ENCODE assay signal across 33 cellular contexts in genomic region chr21:35481005-35481404, GRCh38.
"Had no signal": no experiment of that assay in that cellular context is flagged by ENCODE, and none has a peak within 500 bp of the region (broad histone marks: within the 10 kb centered on the region; RNA-seq: fewer than 3 reads in every experiment).

No MANE protein-coding gene starts in this region.

- H3K9me3 ChIP-seq: adrenal gland had no signal

- H3K36me3 Mint-ChIP-seq: brain had no signal

- H3K27me3 ChIP-seq: adrenal gland had no signal

- H3K4me1 ChIP-seq: adrenal gland had no signal

- H3K36me3 ChIP-seq: adrenal gland had no signal

- H3K27ac ChIP-seq: adrenal gland, coronary artery, dorsolateral prefrontal cortex had no signal

- H3K27me3 Mint-ChIP-seq: activated naive CD4-positive, alpha-beta T cell treated with anti-CD3 and anti-CD28 coated beads, Interleukin-2, amount 50 U/mL, for 24 hours; activated naive CD8-positive, alpha-beta T cell treated with anti-CD3 and anti-CD28 coated beads for 36 hours had no signal

- H3K4me3 Mint-ChIP-seq: activated CD4-positive, alpha-beta T cell treated with anti-CD3 and anti-CD28 coated beads for 36 hours; activated CD8-positive, alpha-beta memory T cell treated with anti-CD3 and anti-CD28 coated beads, Interleukin-2, amount 10 ng/mL, durations not matched to agents 7 days and 5 days; activated CD8-positive, alpha-beta T cell treated with anti-CD3 and anti-CD28 coated beads for 36 hours; activated naive CD4-positive, alpha-beta T cell treated with anti-CD3 and anti-CD28 coated beads for 36 hours; activated naive CD4-positive, alpha-beta T cell treated with anti-CD3 and anti-CD28 coated beads, Interleukin-2, amount 50 U/mL, for 24 hours; activated naive CD8-positive, alpha-beta T cell treated with anti-CD3 and anti-CD28 coated beads for 36 hours; activated naive CD8-positive, alpha-beta T cell treated with anti-CD3 and anti-CD28 coated beads, Interleukin-2, amount 50 U/mL, for 24 hours; activated T-helper 1 cell treated with anti-CD3 and anti-CD28 coated beads, Interleukin-12 subunit alpha, Interleukin-12 subunit beta, Interleukin-2, Interleukin-4 antibody, amounts not matched to agents 30 ng/mL and 10 ng/mL and 1 ng/mL, durations not matched to agents 14 hours and 24 hours and 36 hours; brain; central memory CD8-positive, alpha-beta T cell; dendritic cell treated with granulocyte-macrophage colony-stimulating factor and Interleukin-4, amounts not matched to agents 40 ng/mL and 50 ng/mL, for 4 days; endodermal cell had no signal

- H3K27ac Mint-ChIP-seq: activated CD4-positive, alpha-beta T cell treated with anti-CD3 and anti-CD28 coated beads for 36 hours; activated CD8-positive, alpha-beta memory T cell treated with anti-CD3 and anti-CD28 coated beads, Interleukin-2, amount 10 ng/mL, durations not matched to agents 7 days and 5 days; activated CD8-positive, alpha-beta T cell treated with anti-CD3 and anti-CD28 coated beads for 36 hours; activated naive CD4-positive, alpha-beta T cell treated with anti-CD3 and anti-CD28 coated beads for 36 hours; activated naive CD4-positive, alpha-beta T cell treated with anti-CD3 and anti-CD28 coated beads, Interleukin-2, amount 50 U/mL, for 24 hours; activated naive CD8-positive, alpha-beta T cell treated with anti-CD3 and anti-CD28 coated beads for 36 hours; activated naive CD8-positive, alpha-beta T cell treated with anti-CD3 and anti-CD28 coated beads, Interleukin-2, amount 50 U/mL, for 24 hours; activated T-helper 1 cell treated with anti-CD3 and anti-CD28 coated beads, Interleukin-12 subunit alpha, Interleukin-12 subunit beta, Interleukin-2, Interleukin-4 antibody, amounts not matched to agents 30 ng/mL and 10 ng/mL and 1 ng/mL, durations not matched to agents 14 hours and 24 hours and 36 hours; activated T-helper 2 cell treated with anti-CD3 and anti-CD28 coated beads, Interferon-gamma antibody, Interleukin-2, Interleukin-4, amounts not matched to agents 10 μg/mL and 5 μg/mL and 100 μg/mL, durations not matched to agents 14 hours and 24 hours and 36 hours; brain; dendritic cell treated with granulocyte-macrophage colony-stimulating factor and Interleukin-4, amounts not matched to agents 40 ng/mL and 50 ng/mL, for 4 days; endodermal cell had no signal

- ATAC-seq: activated CD4-positive, alpha-beta T cell treated with anti-CD3 and anti-CD28 coated beads for 36 hours; activated CD8-positive, alpha-beta memory T cell treated with anti-CD3 and anti-CD28 coated beads, Interleukin-2, amount 10 ng/mL, durations not matched to agents 7 days and 5 days; activated CD8-positive, alpha-beta T cell treated with anti-CD3 and anti-CD28 coated beads for 36 hours; activated naive CD8-positive, alpha-beta T cell treated with anti-CD3 and anti-CD28 coated beads, Interleukin-2, amount 50 U/mL, for 24 hours; esophagus mucosa had no signal

- H3K4me3 ChIP-seq: adrenal gland, coronary artery, dorsolateral prefrontal cortex had no signal

- H3K4me1 Mint-ChIP-seq: central memory CD8-positive, alpha-beta T cell had no signal

- FAIRE-seq: bronchial epithelial cell, frontal cortex had no signal

- DNase-seq: activated CD4-positive, alpha-beta T cell treated with anti-CD3 and anti-CD28 coated beads for 36 hours; activated CD4-positive, alpha-beta T cell treated with anti-CD3 and anti-CD28 coated beads, Interleukin-2, amount 50 U/mL, for 1 hour; activated CD4-positive, alpha-beta T cell treated with anti-CD3 and anti-CD28 coated beads, Interleukin-2, amount 50 U/mL, for 48 hours; activated CD4-positive, CD25-positive, alpha-beta regulatory T cell; activated CD4-positive, CD25-positive, alpha-beta regulatory T cell treated with anti-CD3 and anti-CD28 coated beads, Interleukin-2, amount 50 U/mL, for 72 hours; activated CD8-positive, alpha-beta memory T cell treated with anti-CD3 and anti-CD28 coated beads, Interleukin-2, amount 10 ng/mL, durations not matched to agents 7 days and 5 days; activated CD8-positive, alpha-beta memory T cell treated with anti-CD3 and anti-CD28 coated beads, Interleukin-2, amount 50 U/mL, for 4 hours; activated CD8-positive, alpha-beta T cell treated with anti-CD3 and anti-CD28 coated beads for 36 hours; activated effector memory CD4-positive, alpha-beta T cell treated with anti-CD3 and anti-CD28 coated beads, Interleukin-2, amount 50 U/mL, for 16 hours; activated naive CD4-positive, alpha-beta T cell treated with anti-CD3 and anti-CD28 coated beads for 36 hours; activated naive CD8-positive, alpha-beta T cell treated with anti-CD3 and anti-CD28 coated beads for 36 hours; activated naive CD8-positive, alpha-beta T cell treated with anti-CD3 and anti-CD28 coated beads, Interleukin-2, amount 50 U/mL, for 24 hours; activated T-cell treated with anti-CD3 and anti-CD28 coated beads, Interleukin-2, amount 50 U/mL, for 1 hour; activated T-cell treated with anti-CD3 and anti-CD28 coated beads, Interleukin-2, amount 50 U/mL, for 48 hours; adrenal gland; amygdala; aorta; dorsolateral prefrontal cortex; effector memory CD4-positive, alpha-beta T cell; endodermal cell; foreskin fibroblast; head of caudate nucleus; T-helper 2 cell had no signal
